In genomic region chr22:23144926-23145906, GRCh38 we compare ENCODE assay signal across 1 cellular context.
TF ChIP-seq lines count a peak whose summit lies in the region.

RAB36 (plus strand) TSS chr22:23145477; CDS start chr22:23146617, 1,140 bp downstream.

TF ChIP-seq in HepG2, 621 proteins besides CTCF, POLR2A, EP300 and RAD21 (continued from another document and continues in another):
- TF ChIP-seq HIC2 (CRISPR knock-in tag; IDR thresholded peaks at IDR 0.05; ENCODE audit: low read depth): no peak
- TF ChIP-seq ZNF800 (CRISPR knock-in tag; IDR thresholded peaks at IDR 0.05): no peak
- TF ChIP-seq HDAC2 (CRISPR knock-in tag; IDR thresholded peaks at IDR 0.05): peak; percentile 23; the same call in 1 of the 2 replicates
- no peak for TF ChIP-seq NFIB (CRISPR knock-in tag; IDR thresholded peaks at IDR 0.05; ENCODE audit: borderline replicate concordance)
- no peak for TF ChIP-seq BCL3 (CRISPR knock-in tag; IDR thresholded peaks at IDR 0.05)
- 0 out of 2 replicates have a peak, but pooled peaks have one; percentile 18 for TF ChIP-seq PAXIP1 (CRISPR knock-in tag; conservative IDR thresholded peaks at IDR 0.05)
- no peak for TF ChIP-seq ZNF34 (CRISPR knock-in tag; IDR thresholded peaks at IDR 0.05; ENCODE audit: borderline replicate concordance)
- TF ChIP-seq GPN1 (CRISPR knock-in tag; IDR thresholded peaks at IDR 0.05; ENCODE audit: borderline replicate concordance): no peak; the same call in 1 of the 2 replicates
- TF ChIP-seq ZNF253 (CRISPR knock-in tag; IDR thresholded peaks at IDR 0.05; ENCODE audit: borderline replicate concordance): no peak
- TF ChIP-seq TIGD3 (CRISPR knock-in tag; IDR thresholded peaks at IDR 0.05; ENCODE audit: borderline replicate concordance): no peak
- 0 out of 2 replicates have a peak, but pooled peaks have one; percentile 9 for TF ChIP-seq BCL6 (CRISPR knock-in tag; IDR thresholded peaks at IDR 0.05)
- TF ChIP-seq SOX6 (IDR thresholded peaks at IDR 0.05): no peak
- no peak for TF ChIP-seq SOX6 (CRISPR knock-in tag; IDR thresholded peaks at IDR 0.05)
- no peak for TF ChIP-seq ZNF639 (CRISPR knock-in tag; conservative IDR thresholded peaks at IDR 0.05)
- peak; percentile 67 for TF ChIP-seq ZNF687 (CRISPR knock-in tag; IDR thresholded peaks at IDR 0.05)
- no peak for TF ChIP-seq TSC22D2 (CRISPR knock-in tag; IDR thresholded peaks at IDR 0.05; ENCODE audit: borderline replicate concordance)
- no peak for TF ChIP-seq SRF (IDR thresholded peaks at IDR 0.05; ENCODE audit: low read depth, low read length)
- no peak for TF ChIP-seq SMYD3 (CRISPR knock-in tag; IDR thresholded peaks at IDR 0.05)
- TF ChIP-seq ZNF619 (CRISPR knock-in tag; IDR thresholded peaks at IDR 0.05): no peak
- peak; percentile 7 for TF ChIP-seq SKI (IDR thresholded peaks at IDR 0.05; ENCODE audit: partially characterized antibody)
- peak; percentile 30 for TF ChIP-seq ASH2L (IDR thresholded peaks at IDR 0.05; ENCODE audit: insufficient read length, low read depth, low read length)
- TF ChIP-seq MLXIP (CRISPR knock-in tag; IDR thresholded peaks at IDR 0.05; ENCODE audit: borderline replicate concordance): no peak
- TF ChIP-seq SETDB1 (CRISPR knock-in tag; IDR thresholded peaks at IDR 0.05; ENCODE audit: borderline replicate concordance): no peak
- no peak for TF ChIP-seq ARNT (IDR thresholded peaks at IDR 0.05)
- no peak for TF ChIP-seq ELK4 (CRISPR knock-in tag; IDR thresholded peaks at IDR 0.05; ENCODE audit: borderline replicate concordance)
- TF ChIP-seq CC2D1A (CRISPR knock-in tag; IDR thresholded peaks at IDR 0.05): no peak
- no peak for TF ChIP-seq RFX5 (IDR thresholded peaks at IDR 0.05; ENCODE audit: low read depth, low read length)
- no peak for TF ChIP-seq MLX (CRISPR knock-in tag; IDR thresholded peaks at IDR 0.05)
- TF ChIP-seq ZNF546 (CRISPR knock-in tag; conservative IDR thresholded peaks at IDR 0.05): no peak
